In the genomic region with DNA sequence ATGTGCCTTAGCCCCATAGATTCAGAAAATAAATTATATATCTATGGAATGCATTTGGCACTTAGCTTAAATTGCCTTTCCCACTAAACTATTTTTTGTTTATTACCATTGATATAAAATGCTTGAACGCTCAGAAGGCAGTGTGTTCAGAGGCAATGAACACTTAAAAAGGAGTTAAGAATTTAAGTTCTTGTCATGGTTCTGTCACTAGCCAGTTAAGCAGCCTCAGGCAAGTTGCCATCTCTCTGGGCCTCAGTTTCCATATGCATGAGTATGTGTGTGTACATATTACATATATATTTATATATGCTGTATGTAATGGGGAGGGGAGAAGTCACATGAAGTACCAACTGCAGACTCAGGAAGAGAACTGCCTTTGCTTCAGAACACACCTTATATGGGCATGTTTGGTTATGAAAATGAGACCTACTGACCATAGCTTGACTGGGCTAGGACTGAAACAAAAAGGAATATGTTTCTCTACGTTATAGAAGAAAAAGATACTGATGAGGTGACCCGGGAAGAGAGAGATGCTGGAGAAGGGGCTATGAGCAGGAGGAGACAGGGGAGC, we compare ENCODE assay signal across 12 cellular contexts.
DNase-seq lines count a peak whose midpoint lies in the region; ATAC-seq, FAIRE-seq and TF ChIP-seq lines count a peak whose summit lies in the region.
"Had no signal": no experiment of that assay in that cellular context is flagged by ENCODE, and none has a peak within 500 bp of the region (broad histone marks: within the 10 kb centered on the region; RNA-seq: fewer than 3 reads in every experiment).

No MANE protein-coding gene starts in this region.

- H3K9me3 ChIP-seq in endothelial cell of umbilical vein (replicated peaks; ENCODE audit: control insufficient read depth, insufficient read depth, low read length): no peaks in the 10 kb centered on the region
- H3K9me3 ChIP-seq: SJCRH30 had no signal

- peak; percentile 52 for ATAC-seq in GM18502 (IDR thresholded peaks at IDR 0.05; ENCODE audit: poor library complexity, unreplicated experiment)
- peak; percentile 52 for ATAC-seq in GM21619 (IDR thresholded peaks at IDR 0.05; ENCODE audit: unreplicated experiment)
- peak; percentile 47 for ATAC-seq in HG03439 (IDR thresholded peaks at IDR 0.05; ENCODE audit: unreplicated experiment)
- no peak for ATAC-seq in natural killer cell
- ATAC-seq: CD8-positive, alpha-beta T cell; stimulated activated effector memory CD8-positive, alpha-beta T cell treated with anti-CD3 and anti-CD28 coated beads, Interleukin-12 subunit alpha, Interleukin-12 subunit beta, amount 100 ng/mL, for 72 hours had no signal

- no peaks in the 10 kb centered on the region for H3K36me3 Mint-ChIP-seq in natural killer cell
- H3K36me3 Mint-ChIP-seq: CD8-positive, alpha-beta T cell; stimulated activated effector memory CD8-positive, alpha-beta T cell treated with anti-CD3 and anti-CD28 coated beads, Interleukin-12 subunit alpha, Interleukin-12 subunit beta, amount 100 ng/mL, for 72 hours had no signal

- intact Hi-C loops in endothelial cell of umbilical vein (cut with micrococcal nuclease) (no loop called here), natural killer cell (cut with micrococcal nuclease) (no loop called here)

- no TSS peak for BruUV-seq in endothelial cell of umbilical vein (replicated peaks; lab: Mats Ljungman, UMichigan)

- H3K4me2 ChIP-seq in endothelial cell of umbilical vein (ENCODE audit: insufficient read depth, low read length): no peak overlapping the region

- peak overlapping the region in 1 of 2 donors; percentile 11 for H3K27ac Mint-ChIP-seq in natural killer cell
- H3K27ac Mint-ChIP-seq: CD8-positive, alpha-beta T cell; stimulated activated effector memory CD8-positive, alpha-beta T cell treated with anti-CD3 and anti-CD28 coated beads, Interleukin-12 subunit alpha, Interleukin-12 subunit beta, amount 100 ng/mL, for 72 hours had no signal

- no peak overlapping the region for H3K27ac ChIP-seq in endothelial cell of umbilical vein (ENCODE audit: insufficient read depth, low read depth, low read length)
- H3K27ac ChIP-seq: SJCRH30 had no signal

- POLR2A ChIA-PET in endothelial cell of umbilical vein (lab: Charles Lee): no interaction called here

- H3K4me3 Mint-ChIP-seq in natural killer cell: no peak overlapping the region
- H3K4me3 Mint-ChIP-seq: CD8-positive, alpha-beta T cell; stimulated activated effector memory CD8-positive, alpha-beta T cell treated with anti-CD3 and anti-CD28 coated beads, Interleukin-12 subunit alpha, Interleukin-12 subunit beta, amount 100 ng/mL, for 72 hours had no signal

- no peak for TF ChIP-seq CTCF in endothelial cell of umbilical vein (IDR thresholded peaks at IDR 0.05; ENCODE audit: extremely low read depth in 1 of 2, insufficient read depth in 1 of 2, low read depth in 1 of 2, low read length in 2 of 2)
- TF ChIP-seq CTCF in natural killer cell (IDR thresholded peaks at IDR 0.05): no peak

- FAIRE-seq in endothelial cell of umbilical vein (lab: Jason Lieb, UNC) (no peak), RCC 7860 (lab: Jason Lieb, UNC) (no peak)

- no peaks in the 10 kb centered on the region for H4K20me1 ChIP-seq in endothelial cell of umbilical vein (replicated peaks; ENCODE audit: control insufficient read depth, extremely low read depth, insufficient read depth, low read length)

- no peaks in the 10 kb centered on the region for H3K27me3 ChIP-seq in endothelial cell of umbilical vein (ENCODE audit: control insufficient read depth in 2 of 2, insufficient read depth in 2 of 2, low read length in 2 of 2)
- H3K27me3 ChIP-seq: SJCRH30 had no signal

- no peaks in the 10 kb centered on the region for H3K27me3 Mint-ChIP-seq in natural killer cell (ENCODE audit: low read depth in 2 of 2)

- H3K9ac ChIP-seq in endothelial cell of umbilical vein (replicated peaks; ENCODE audit: extremely low read depth, insufficient read depth, low read length): no peak overlapping the region

- dilution Hi-C loops in endothelial cell of umbilical vein (cut with MboI; ENCODE audit: extremely low pct_ligation_motif_present, low sequenced_read_pairs): no loop called here

- no peaks in the 10 kb centered on the region for H3K9me1 ChIP-seq in endothelial cell of umbilical vein (replicated peaks; ENCODE audit: control insufficient read depth, extremely low read depth, insufficient read depth, low read length)

- no peaks in the 10 kb centered on the region for H3K79me2 ChIP-seq in endothelial cell of umbilical vein (ENCODE audit: control insufficient read depth, insufficient read depth, low read length)

- no peak for TF ChIP-seq POLR2A in endothelial cell of umbilical vein (IDR thresholded peaks at IDR 0.05; ENCODE audit: low read depth, low read length)

- peaks cover 5% of the 10 kb centered on the region for H3K4me1 ChIP-seq in endothelial cell of umbilical vein (ENCODE audit: control insufficient read depth, extremely low read depth, insufficient read depth, low read length)

- CTCF ChIA-PET in endothelial cell of umbilical vein (lab: Charles Lee): interaction anchor here (1.0 to 2.6 kb wide), 5 partner anchors 13 to 303 kb away, joined by 3 to 10 read pairs (median 3); no protein-coding TSS in a partner anchor

- no peak overlapping the region for H2AFZ ChIP-seq in endothelial cell of umbilical vein (ENCODE audit: low read depth, low read length)

- peaks cover 18 to 38% of the 10 kb centered on the region in 2 donors for H3K4me1 Mint-ChIP-seq in natural killer cell

- peak; percentile 31 for DNase-seq in endothelial cell of umbilical vein (ENCODE audit: low read depth, low spot score)
- DNase-seq in HuH-7.5 (ENCODE audit: low spot score): no peak
- no peak for DNase-seq in activated effector memory CD4-positive, alpha-beta T cell treated with Interleukin-2 at 50 U/mL for 16 hours
- DNase-seq in natural killer cell: no peak
- DNase-seq in RCC 7860 (ENCODE audit: low spot score): no peak
- DNase-seq: CD8-positive, alpha-beta T cell; NCI-H1092 treated with DMSO at 0.1 percent for 48 hours; SJCRH30 had no signal

- no peaks in the 10 kb centered on the region for H3K36me3 ChIP-seq in endothelial cell of umbilical vein (ENCODE audit: control insufficient read depth in 2 of 2, extremely low read depth in 1 of 2, insufficient read depth in 2 of 2, low read length in 2 of 2)
- H3K36me3 ChIP-seq: SJCRH30 had no signal

- no peaks in the 10 kb centered on the region for H3K9me3 Mint-ChIP-seq in natural killer cell
- H3K9me3 Mint-ChIP-seq: CD8-positive, alpha-beta T cell had no signal

- no peak overlapping the region for H3K4me3 ChIP-seq in endothelial cell of umbilical vein (replicated peaks in 1 of 3; ENCODE audit: insufficient read depth in 1 of 3, low read depth in 1 of 3, low read length in 3 of 3)
- H3K4me3 ChIP-seq: SJCRH30 had no signal

TF ChIP-seq in endothelial cell of umbilical vein, 7 proteins besides CTCF, POLR2A, EP300 and RAD21:
- TF ChIP-seq EZH2 (IDR thresholded peaks at IDR 0.05; ENCODE audit: borderline replicate concordance, low read depth, low read length, severe bottlenecking) (no peak), FOS (IDR thresholded peaks at IDR 0.05; ENCODE audit: borderline replicate concordance, insufficient read depth, low read length) (no peak), POLR2AphosphoS5 (IDR thresholded peaks at IDR 0.05; ENCODE audit: insufficient read depth, low read depth, low read length) (no peak), JUN (IDR thresholded peaks at IDR 0.05; ENCODE audit: borderline replicate concordance, insufficient read depth, insufficient read length, low read depth) (no peak), MYC (IDR thresholded peaks at IDR 0.05; ENCODE audit: low read depth, low read length) (no peak), GATA2 (IDR thresholded peaks at IDR 0.05; ENCODE audit: insufficient read depth, insufficient read length, low read depth, low read length) (no peak), MAX (IDR thresholded peaks at IDR 0.05; ENCODE audit: insufficient read depth, insufficient read length) (no peak)

Comparison
In these comparisons a context has a peak if more than half of its experiments do, and no peak if none do; other contexts are left out.
1. ATAC-seq: peak in GM18502 (single experiment), GM21619 (single experiment) and HG03439 (single experiment); none in natural killer cell (0 of 3).